8 cellular contexts compared by ENCODE assay signal in the genomic region with DNA sequence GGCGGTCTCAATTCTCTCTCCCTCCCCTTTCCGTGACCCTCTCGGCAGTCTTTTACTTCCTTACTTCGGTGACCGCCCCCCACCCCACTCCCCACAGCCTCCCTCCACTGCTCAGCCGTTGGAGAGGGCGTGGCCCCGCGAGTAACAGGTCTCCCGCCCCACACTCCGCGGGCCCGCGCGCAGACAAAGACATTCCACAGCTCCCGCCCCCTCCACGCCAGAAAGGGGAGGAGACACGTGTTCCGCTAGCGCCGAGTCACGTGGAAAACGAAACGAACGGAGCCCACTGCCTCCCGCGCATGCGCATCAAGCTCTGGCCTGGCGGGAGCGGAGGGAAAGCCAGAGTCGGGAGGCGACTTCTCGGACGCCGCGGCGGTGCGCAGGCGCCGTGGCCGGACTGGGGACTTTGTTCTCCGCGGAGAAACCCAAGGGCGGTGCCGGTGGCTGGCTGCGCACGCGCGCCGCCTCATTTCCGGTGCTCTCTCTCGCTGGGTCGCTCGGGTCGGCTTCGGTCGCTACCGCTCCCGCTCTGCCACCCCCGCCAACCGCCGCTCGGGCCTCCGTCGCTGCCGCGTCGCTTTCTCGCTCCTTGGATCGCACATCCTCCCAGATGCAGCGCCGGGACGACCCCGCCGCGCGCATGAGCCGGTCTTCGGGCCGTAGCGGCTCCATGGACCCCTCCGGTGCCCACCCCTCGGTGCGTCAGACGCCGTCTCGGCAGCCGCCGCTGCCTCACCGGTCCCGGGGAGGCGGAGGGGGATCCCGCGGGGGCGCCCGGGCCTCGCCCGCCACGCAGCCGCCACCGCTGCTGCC. TPM values are rescaled to one million over a fixed set of nuclear protein-coding genes. Genes with fewer than 3 reads are reported as not detected.
DNase-seq lines count a peak whose midpoint lies in the region; ATAC-seq and TF ChIP-seq lines count a peak whose summit lies in the region.

A gene with protein sequence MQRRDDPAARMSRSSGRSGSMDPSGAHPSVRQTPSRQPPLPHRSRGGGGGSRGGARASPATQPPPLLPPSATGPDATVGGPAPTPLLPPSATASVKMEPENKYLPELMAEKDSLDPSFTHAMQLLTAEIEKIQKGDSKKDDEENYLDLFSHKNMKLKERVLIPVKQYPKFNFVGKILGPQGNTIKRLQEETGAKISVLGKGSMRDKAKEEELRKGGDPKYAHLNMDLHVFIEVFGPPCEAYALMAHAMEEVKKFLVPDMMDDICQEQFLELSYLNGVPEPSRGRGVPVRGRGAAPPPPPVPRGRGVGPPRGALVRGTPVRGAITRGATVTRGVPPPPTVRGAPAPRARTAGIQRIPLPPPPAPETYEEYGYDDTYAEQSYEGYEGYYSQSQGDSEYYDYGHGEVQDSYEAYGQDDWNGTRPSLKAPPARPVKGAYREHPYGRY (plus strand): TSS at position 483 of the 813 bp plus-strand sequence. CDS start 128 bp downstream, at position 611.

- H3K27ac Mint-ChIP-seq in activated B cell treated with CpG ODN at 0.5 μM for 24 hours (peak within 1 kb of the TSS; percentile 91), immature natural killer cell (peak within 1 kb of the TSS; percentile 91 to 98 (median 96))

- peak; percentile 94 for TF ChIP-seq POLR2A in GM18951 (IDR thresholded peaks at IDR 0.05; ENCODE audit: extremely low read depth, insufficient read depth, insufficient read length)

- in situ Hi-C loops in GM18951 (cut with MboI; ENCODE audit: low sequenced_read_pairs, unreplicated experiment): no loop called here

- no peak for TF ChIP-seq CTCF in activated B cell treated with CpG ODN at 0.5 μM for 24 hours (IDR thresholded peaks at IDR 0.05)

- H3K36me3 Mint-ChIP-seq in activated B cell treated with CpG ODN at 0.5 μM for 24 hours (ENCODE audit: low read depth): peaks cover 31% of the 10 kb centered on the region
- no peaks in the 10 kb centered on the region for H3K36me3 Mint-ChIP-seq in immature natural killer cell

- ATAC-seq in HG03196 (IDR thresholded peaks at IDR 0.05; ENCODE audit: unreplicated experiment): peak; percentile 72
- peak; percentile 85 for ATAC-seq in activated B cell treated with CpG ODN at 0.5 μM for 24 hours (ENCODE audit: low read depth)

- H3K4me3 Mint-ChIP-seq in activated B cell treated with CpG ODN at 0.5 μM for 24 hours (peak within 1 kb of the TSS; percentile 98), immature natural killer cell (peak within 1 kb of the TSS; percentile 88 to 97 (median 96))

- H3K27ac ChIP-seq in caudate nucleus (ENCODE audit: low read depth, low read length): peak within 1 kb of the TSS; percentile 94

- H3K27me3 Mint-ChIP-seq in activated B cell treated with CpG ODN at 0.5 μM for 24 hours (no peaks in the 10 kb centered on the region), immature natural killer cell (ENCODE audit: low read depth in 3 of 3) (peaks cover 17 to 19% (median 17%) of the 10 kb centered on the region in 3 donors)

- peak; percentile 100 for DNase-seq in AG08395 (ENCODE audit: low spot score)
- DNase-seq in NCI-H345 (lab: John Stamatoyannopoulos, UW): peak; percentile 99
- DNase-seq in activated B cell treated with CpG ODN at 0.5 μM for 24 hours: peak; percentile 97
- peak; percentile 51 to 99 (median 98) for DNase-seq in caudate nucleus (lab: John Stamatoyannopoulos, UW)
- peak; percentile 98 to 99 (median 99) for DNase-seq in immature natural killer cell
- peak; percentile 97 for DNase-seq in smooth muscle cell of the brain vasculature (ENCODE audit: low read depth, low spot score)

- H3K9me3 Mint-ChIP-seq in activated B cell treated with CpG ODN at 0.5 μM for 24 hours (no peaks in the 10 kb centered on the region), immature natural killer cell (no peaks in the 10 kb centered on the region)

- intact Hi-C loops in activated B cell treated with CpG ODN at 0.5 μM for 24 hours (cut with micrococcal nuclease): loop anchor here (1.0 to 10.0 kb wide), 5 partner anchors 10 to 801 kb away; a partner anchor contains a TSS

- H3K4me1 Mint-ChIP-seq in activated B cell treated with CpG ODN at 0.5 μM for 24 hours (peaks cover 39% of the 10 kb centered on the region), immature natural killer cell (peaks cover 31 to 44% of the 10 kb centered on the region in 2 donors)

- CTCF ChIA-PET in activated B cell treated with CpG ODN at 0.5 μM for 24 hours (lab: Charles Lee): interaction anchor here (1.0 to 1.2 kb wide), 2 partner anchors 10 to 49 kb away, joined by 3 to 4 read pairs; no protein-coding TSS in a partner anchor

- POLR2A ChIA-PET in activated B cell treated with CpG ODN at 0.5 μM for 24 hours (lab: Charles Lee): interaction anchor here (0.6 to 3.0 kb wide), 18 partner anchors 8 to 1113 kb away, joined by 3 to 26 read pairs (median 5); a partner anchor contains a TSS

RNA-seq across cellular contexts. Expression of the gene that starts here (rescaled TPM):
- total RNA-seq in activated B cell treated with CpG ODN at 0.5 μM for 24 hours: 146 and 152 TPM in 2 replicates
- polyA plus RNA-seq in immature natural killer cell: 100 to 1,000 TPM in 1 of 3 donors, 10 to 100 TPM in 2; 74.0 to 121 (median 86.1) TPM

Comparison
In these comparisons a context has a peak if more than half of its experiments do, and no peak if none do; other contexts are left out.
1. Peak in every context shown above with its lines: DNase-seq, ATAC-seq and H3K27ac ChIP-seq.